In the genomic region with DNA sequence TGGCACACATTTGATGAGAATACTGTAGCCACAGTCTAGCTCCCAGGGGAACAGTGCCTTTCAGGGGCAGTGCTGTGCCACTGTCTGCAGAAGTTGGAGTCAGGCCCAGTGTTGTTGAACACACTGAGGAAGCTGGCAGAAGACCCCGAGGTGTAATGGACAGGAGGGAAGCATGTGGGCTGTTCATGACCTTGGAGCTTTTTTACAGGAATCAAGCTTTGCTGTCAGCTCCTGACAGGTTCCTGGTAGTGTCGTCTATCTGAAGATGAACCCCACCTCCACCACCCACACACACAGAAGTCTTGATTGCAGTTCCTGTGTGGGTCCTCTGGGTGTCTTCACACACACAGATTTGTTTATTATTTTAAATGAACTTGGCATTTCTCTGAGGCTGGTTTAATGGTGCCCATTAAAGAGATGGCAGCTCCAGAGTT, we compare ENCODE assay signal across 9 cellular contexts. TPM values are rescaled to one million over a fixed set of nuclear protein-coding genes. Genes with fewer than 3 reads are reported as not detected.
DNase-seq lines count a peak whose midpoint lies in the region; ATAC-seq and TF ChIP-seq lines count a peak whose summit lies in the region.
"Had no signal": no experiment of that assay in that cellular context is flagged by ENCODE, and none has a peak within 500 bp of the region (broad histone marks: within the 10 kb centered on the region; RNA-seq: fewer than 3 reads in every experiment).

No MANE protein-coding gene starts in this region.

- no peak overlapping the region for H3K27ac ChIP-seq in gastrocnemius medialis
- H3K27ac ChIP-seq: epithelial cell of prostate had no signal

- TF ChIP-seq POLR2A in gastrocnemius medialis (IDR thresholded peaks at IDR 0.05): no peak

- H3K4me3 ChIP-seq in fibroblast of mammary gland (ENCODE audit: control insufficient read depth, low read depth, low read length) (no peak overlapping the region), gastrocnemius medialis (no peak overlapping the region)

- H3K4me1 ChIP-seq in gastrocnemius medialis: no peaks in the 10 kb centered on the region

- in situ Hi-C loops in gastrocnemius medialis (cut with MboI; ENCODE audit: low sequenced_read_pairs in 4 of 4): no loop called here

- no peaks in the 10 kb centered on the region for H3K27me3 ChIP-seq in gastrocnemius medialis

- intact Hi-C loops in gastrocnemius medialis (cut with DNase I; ENCODE audit: low total_unique reads): no loop called here

- no peaks in the 10 kb centered on the region for H3K9me3 ChIP-seq in gastrocnemius medialis

- TF ChIP-seq CTCF in fibroblast of mammary gland (conservative IDR thresholded peaks at IDR 0.05; ENCODE audit: control insufficient read depth, insufficient read depth, low read depth, low read length) (peak; percentile 35), gastrocnemius medialis (IDR thresholded peaks at IDR 0.05 in 4 of 5, conservative IDR thresholded peaks at IDR 0.05 in 1 of 5) (no peak)

- DNase-seq in activated CD8-positive, alpha-beta memory T cell treated with anti-CD3 and anti-CD28 coated beads for 24 hours: peak; percentile 74
- DNase-seq in activated CD8-positive, alpha-beta memory T cell treated with anti-CD3 and anti-CD28 coated beads, Interleukin-2, amount 50 U/mL, for 48 hours: no peak
- DNase-seq in HCEC 1CT (peak; percentile 58), LoVo (ENCODE audit: low spot score) (peak; percentile 26), fibroblast of mammary gland (ENCODE audit: low read depth) (peak; percentile 47), gastrocnemius medialis (no peak)
- peak; percentile 75 for DNase-seq in activated CD4-positive, alpha-beta T cell treated with anti-CD3 and anti-CD28 coated beads for 48 hours
- DNase-seq in stimulated activated CD4-positive, alpha-beta T cell treated with anti-CD3 and anti-CD28 coated beads, Interleukin-4, amount 100 ng/mL, for 4 hours: peak; percentile 30 to 78

- no peaks in the 10 kb centered on the region for H3K36me3 ChIP-seq in gastrocnemius medialis

- ATAC-seq in gastrocnemius medialis: no peak

RNA-seq across cellular contexts. Expression of gene TNFAIP8, which starts 40.3 kb away (rescaled TPM):
- total RNA-seq in gastrocnemius medialis: 1 to 10 TPM in 3 of 4 donors, under 1 TPM in 1; 0.20 to 5.8 (median 2.0) TPM

Comparison
In these comparisons a context has a peak if more than half of its experiments do, and no peak if none do; other contexts are left out.
1. DNase-seq: peak in activated CD8-positive, alpha-beta memory T cell treated with anti-CD3 and anti-CD28 coated beads for 24 hours (single experiment), HCEC 1CT (single experiment), LoVo (single experiment), activated CD4-positive, alpha-beta T cell treated with anti-CD3 and anti-CD28 coated beads for 48 hours (single experiment), fibroblast of mammary gland (single experiment) and stimulated activated CD4-positive, alpha-beta T cell treated with anti-CD3 and anti-CD28 coated beads, Interleukin-4, amount 100 ng/mL, for 4 hours (2 of 2); none in activated CD8-positive, alpha-beta memory T cell treated with anti-CD3 and anti-CD28 coated beads, Interleukin-2, amount 50 U/mL, for 48 hours (single experiment) and gastrocnemius medialis (0 of 2).